In the genomic region with DNA sequence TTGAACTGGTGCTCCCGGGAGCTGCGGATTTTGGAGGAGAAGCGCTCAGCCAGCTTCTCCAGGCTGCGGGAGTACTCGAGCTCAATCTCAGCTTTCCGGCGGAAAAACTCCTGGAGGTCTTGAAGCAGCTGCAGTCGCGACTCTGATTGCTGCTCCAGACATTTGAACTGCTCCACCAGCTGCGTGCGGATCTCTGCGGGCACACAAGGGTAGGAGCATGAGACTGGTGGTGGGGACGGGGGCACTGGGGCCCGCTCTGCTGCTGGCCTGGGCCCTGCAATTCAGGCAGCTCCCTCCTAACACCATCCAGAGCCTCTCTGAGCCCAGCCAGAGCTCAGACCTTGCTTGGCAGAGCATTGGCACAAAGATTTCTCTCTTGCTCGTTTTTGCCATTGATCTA, we compare ENCODE assay signal across 28 cellular contexts.
"Had no signal": no experiment of that assay in that cellular context is flagged by ENCODE, and none has a peak within 500 bp of the region (broad histone marks: within the 10 kb centered on the region; RNA-seq: fewer than 3 reads in every experiment).

No MANE protein-coding gene starts in this region.

- H3K9ac ChIP-seq: KMS-11 had no signal

- H3K4me3 Mint-ChIP-seq: activated CD8-positive, alpha-beta T cell treated with anti-CD3 and anti-CD28 coated beads for 36 hours; activated naive CD8-positive, alpha-beta T cell treated with anti-CD3 and anti-CD28 coated beads, Interleukin-2, amount 10 ng/mL, durations not matched to agents 7 days and 5 days; activated T-cell treated with anti-CD3 and anti-CD28 coated beads, Interleukin-2, amount 50 U/mL, for 72 hours; T-cell had no signal

- H3K27ac Mint-ChIP-seq: activated CD8-positive, alpha-beta T cell treated with anti-CD3 and anti-CD28 coated beads for 36 hours; activated naive CD8-positive, alpha-beta T cell treated with anti-CD3 and anti-CD28 coated beads, Interleukin-2, amount 10 ng/mL, durations not matched to agents 7 days and 5 days; activated T-cell treated with anti-CD3 and anti-CD28 coated beads, Interleukin-2, amount 50 U/mL, for 72 hours; activated T-helper 2 cell treated with anti-CD3 and anti-CD28 coated beads, Interferon-gamma antibody, Interleukin-2, Interleukin-4, amounts not matched to agents 10 μg/mL and 5 μg/mL and 100 μg/mL, durations not matched to agents 14 hours and 24 hours and 36 hours; T-cell had no signal

- H3K4me2 ChIP-seq: KMS-11 had no signal

- DNase-seq: activated CD4-positive, alpha-beta T cell treated with anti-CD3 and anti-CD28 coated beads for 4 hours; activated CD8-positive, alpha-beta memory T cell treated with anti-CD3 and anti-CD28 coated beads, Interleukin-2, amount 50 U/mL, for 4 hours; activated CD8-positive, alpha-beta T cell treated with anti-CD3 and anti-CD28 coated beads for 36 hours; activated gamma-delta T cell treated with Interleukin-2 at 50 U/mL for 16 hours; activated naive CD4-positive, alpha-beta T cell treated with anti-CD3 and anti-CD28 coated beads, Interleukin-2, amount 50 U/mL, for 16 hours; activated naive CD8-positive, alpha-beta T cell treated with anti-CD3 and anti-CD28 coated beads, Interleukin-2, amount 10 ng/mL, durations not matched to agents 7 days and 5 days; activated T-cell treated with anti-CD3 and anti-CD28 coated beads, Interleukin-2, amount 50 U/mL, for 72 hours; adrenal gland; caudate nucleus; NCI-H1092; NCI-H1417; NCI-H2081; NCI-H510A treated with DMSO at 0.1 percent for 48 hours; NCI-H69; NK-92 treated with Interleukin-12 subunit alpha and Interleukin-12 subunit beta, amount 100 ng/mL, for 24 hours; OCI-M1; RPMI8226; T-cell; T-helper 2 cell; T1000; WERI-Rb-1 had no signal

- H3K9me3 ChIP-seq: adrenal gland, breast epithelium had no signal

- H3K27me3 Mint-ChIP-seq: activated CD8-positive, alpha-beta T cell treated with anti-CD3 and anti-CD28 coated beads for 36 hours; T-cell had no signal

- H3K4me3 ChIP-seq: adrenal gland, breast epithelium, SK-N-MC had no signal

- H3K4me1 ChIP-seq: adrenal gland, breast epithelium had no signal

- ATAC-seq: activated CD4-positive, CD25-positive, alpha-beta regulatory T cell treated with anti-CD3 and anti-CD28 coated beads, Interleukin-2, amount 50 U/mL, for 24 hours; activated CD8-positive, alpha-beta T cell treated with anti-CD3 and anti-CD28 coated beads for 36 hours; activated T-cell treated with anti-CD3 and anti-CD28 coated beads, Interleukin-2, amount 50 U/mL, for 72 hours; Panc1; Right ventricle myocardium inferior; T-cell had no signal

- H3K9me3 Mint-ChIP-seq: activated CD8-positive, alpha-beta T cell treated with anti-CD3 and anti-CD28 coated beads for 36 hours; activated naive CD8-positive, alpha-beta T cell treated with anti-CD3 and anti-CD28 coated beads, Interleukin-2, amount 10 ng/mL, durations not matched to agents 7 days and 5 days; activated T-cell treated with anti-CD3 and anti-CD28 coated beads, Interleukin-2, amount 50 U/mL, for 72 hours; activated T-helper 2 cell treated with anti-CD3 and anti-CD28 coated beads, Interferon-gamma antibody, Interleukin-2, Interleukin-4, amounts not matched to agents 10 μg/mL and 5 μg/mL and 100 μg/mL, durations not matched to agents 14 hours and 24 hours and 36 hours; T-cell had no signal

- H3K27ac ChIP-seq: adrenal gland, breast epithelium, KMS-11, SK-N-MC, WERI-Rb-1 had no signal

- H3K36me3 Mint-ChIP-seq: activated naive CD8-positive, alpha-beta T cell treated with anti-CD3 and anti-CD28 coated beads, Interleukin-2, amount 10 ng/mL, durations not matched to agents 7 days and 5 days; T-cell had no signal

- H3K27me3 ChIP-seq: adrenal gland, breast epithelium had no signal

- H3K36me3 ChIP-seq: adrenal gland, breast epithelium, WERI-Rb-1 had no signal
